In the genomic region with DNA sequence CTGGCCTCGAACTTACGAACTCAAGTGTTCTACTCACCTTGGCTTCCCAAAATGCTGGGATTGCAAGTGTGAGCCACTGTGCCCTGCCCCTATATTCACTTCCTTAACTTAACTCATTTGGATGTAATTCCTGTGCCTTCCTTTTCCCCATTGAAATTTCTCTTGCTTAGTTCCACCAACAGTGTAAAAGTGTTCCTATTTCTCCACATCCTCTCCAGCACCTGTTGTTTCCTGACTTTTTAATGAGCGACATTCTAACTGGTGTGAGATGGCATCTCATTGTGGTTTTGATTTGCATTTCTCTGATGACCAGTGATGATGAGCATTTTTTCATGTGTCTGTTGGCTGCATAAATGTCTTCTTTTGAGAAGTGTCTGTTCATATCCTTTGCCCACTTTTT, we compare ENCODE assay signal across 7 cellular contexts. TPM values are rescaled to one million over a fixed set of nuclear protein-coding genes. Genes with fewer than 3 reads are reported as not detected.
DNase-seq lines count a peak whose midpoint lies in the region; ATAC-seq and TF ChIP-seq lines count a peak whose summit lies in the region.
"Not testable (repeated sequence)": the region's sequence is repeated elsewhere in the genome, so short reads cannot be mapped to it uniquely, and the experiment has no call there.

No MANE protein-coding gene starts in this region.

- POLR2A ChIA-PET in CD8-positive, alpha-beta memory T cell (lab: Charles Lee); activated CD8-positive, alpha-beta T cell treated with anti-CD3 and anti-CD28 coated beads, Interleukin-2, amount 10 ng/mL, durations not matched to agents 7 days and 5 days (lab: Charles Lee): not testable (repeated sequence)

- H3K36me3 Mint-ChIP-seq in CD8-positive, alpha-beta memory T cell, result peaks cover 9 to 16% (median 9%) of the 10 kb centered on the region in 3 donors
- H3K36me3 Mint-ChIP-seq in T-helper 1 cell treated with Interleukin-12 subunit alpha and Interleukin-12 subunit beta and Interleukin-4 antibody, amounts not matched to agents 30 μg/mL and 1 μg/mL, for 36 hours (ENCODE audit: low read depth), result peaks cover 30% of the 10 kb centered on the region
- H3K36me3 Mint-ChIP-seq in activated CD8-positive, alpha-beta T cell treated with anti-CD3 and anti-CD28 coated beads, Interleukin-2, amount 10 ng/mL, durations not matched to agents 7 days and 5 days (ENCODE audit: low read depth), result peaks cover 40% of the 10 kb centered on the region
- peaks cover 13 to 40% of the 10 kb centered on the region in 2 donors for H3K36me3 Mint-ChIP-seq in activated naive CD4-positive, alpha-beta T cell treated with anti-CD3 and anti-CD28 coated beads, Interleukin-2, amount 50 U/mL, for 72 hours
- H3K36me3 Mint-ChIP-seq in mesothelial cell of epicardium, result peaks cover 14% of the 10 kb centered on the region

- peaks cover 80 to 94% (median 93%) of the 10 kb centered on the region in 3 donors for H3K4me1 Mint-ChIP-seq in CD8-positive, alpha-beta memory T cell
- peaks cover 62% of the 10 kb centered on the region for H3K4me1 Mint-ChIP-seq in T-helper 1 cell treated with Interleukin-12 subunit alpha and Interleukin-12 subunit beta and Interleukin-4 antibody, amounts not matched to agents 30 μg/mL and 1 μg/mL, for 36 hours (ENCODE audit: low read depth)
- peaks cover 88% of the 10 kb centered on the region for H3K4me1 Mint-ChIP-seq in activated CD8-positive, alpha-beta T cell treated with anti-CD3 and anti-CD28 coated beads, Interleukin-2, amount 10 ng/mL, durations not matched to agents 7 days and 5 days (ENCODE audit: low read depth)
- H3K4me1 Mint-ChIP-seq in mesothelial cell of epicardium, result peaks cover 68% of the 10 kb centered on the region

- CTCF ChIA-PET in CD8-positive, alpha-beta memory T cell (lab: Charles Lee); activated CD8-positive, alpha-beta T cell treated with anti-CD3 and anti-CD28 coated beads, Interleukin-2, amount 10 ng/mL, durations not matched to agents 7 days and 5 days (lab: Charles Lee): not testable (repeated sequence)

- DNase-seq in CD8-positive, alpha-beta memory T cell; activated CD8-positive, alpha-beta T cell treated with anti-CD3 and anti-CD28 coated beads, Interleukin-2, amount 10 ng/mL, durations not matched to agents 7 days and 5 days; activated naive CD4-positive, alpha-beta T cell treated with anti-CD3 and anti-CD28 coated beads, Interleukin-2, amount 50 U/mL, for 72 hours (ENCODE audit: low spot score in 2 of 2); mesothelial cell of epicardium (ENCODE audit: low spot score in 2 of 2, unreplicated experiment in 2 of 2): not testable (repeated sequence)
- DNase-seq in dedifferentiated amniotic fluid mesenchymal stem cell (ENCODE audit: extremely low spot score), result peak; percentile 9

- peaks cover 68% of the 10 kb centered on the region for H3K4me1 ChIP-seq in CD8-positive, alpha-beta memory T cell (ENCODE audit: insufficient read depth, low read length)
- H3K4me1 ChIP-seq in neutrophil (ENCODE audit: control insufficient read depth in 1 of 2, insufficient read depth in 1 of 2, low read depth in 1 of 2, low read length in 1 of 2), result peaks cover 62% of the 10 kb centered on the region in 2 experiments

- H3K27ac ChIP-seq in CD8-positive, alpha-beta memory T cell (ENCODE audit: low read depth, low read length), result not testable (repeated sequence)
- H3K27ac ChIP-seq in neutrophil, result peak overlapping the region; percentile 38

- not testable (repeated sequence) for TF ChIP-seq CTCF in mesothelial cell of epicardium (IDR thresholded peaks at IDR 0.05; ENCODE audit: unreplicated experiment); neutrophil (IDR thresholded peaks at IDR 0.05)

- H3K27me3 ChIP-seq in CD8-positive, alpha-beta memory T cell (ENCODE audit: insufficient read depth, low read length, poor library complexity, severe bottlenecking); neutrophil: not testable (repeated sequence)

- not testable (repeated sequence) for ATAC-seq in activated CD8-positive, alpha-beta T cell treated with anti-CD3 and anti-CD28 coated beads, Interleukin-2, amount 10 ng/mL, durations not matched to agents 7 days and 5 days; activated naive CD4-positive, alpha-beta T cell treated with anti-CD3 and anti-CD28 coated beads, Interleukin-2, amount 50 U/mL, for 72 hours

- H3K4me3 Mint-ChIP-seq in CD8-positive, alpha-beta memory T cell, result peak overlapping the region in 4 of 7 donors; percentile 5 to 69 (median 53)
- peak overlapping the region; percentile 22 for H3K4me3 Mint-ChIP-seq in T-helper 1 cell treated with Interleukin-12 subunit alpha and Interleukin-12 subunit beta and Interleukin-4 antibody, amounts not matched to agents 30 μg/mL and 1 μg/mL, for 36 hours
- H3K4me3 Mint-ChIP-seq in activated CD8-positive, alpha-beta T cell treated with anti-CD3 and anti-CD28 coated beads, Interleukin-2, amount 10 ng/mL, durations not matched to agents 7 days and 5 days; mesothelial cell of epicardium: not testable (repeated sequence)

- not testable (repeated sequence) for H3K27me3 Mint-ChIP-seq in CD8-positive, alpha-beta memory T cell; T-helper 1 cell treated with Interleukin-12 subunit alpha and Interleukin-12 subunit beta and Interleukin-4 antibody, amounts not matched to agents 30 μg/mL and 1 μg/mL, for 36 hours (ENCODE audit: low read depth); activated CD8-positive, alpha-beta T cell treated with anti-CD3 and anti-CD28 coated beads, Interleukin-2, amount 10 ng/mL, durations not matched to agents 7 days and 5 days (ENCODE audit: low read depth); mesothelial cell of epicardium (ENCODE audit: low read depth)

- H3K27ac Mint-ChIP-seq in CD8-positive, alpha-beta memory T cell, result peak overlapping the region in 6 of 8 donors; percentile 46 to 95 (median 84)
- H3K27ac Mint-ChIP-seq in T-helper 1 cell treated with Interleukin-12 subunit alpha and Interleukin-12 subunit beta and Interleukin-4 antibody, amounts not matched to agents 30 μg/mL and 1 μg/mL, for 36 hours, result peak overlapping the region; percentile 15
- peak overlapping the region; percentile 66 for H3K27ac Mint-ChIP-seq in activated CD8-positive, alpha-beta T cell treated with anti-CD3 and anti-CD28 coated beads, Interleukin-2, amount 10 ng/mL, durations not matched to agents 7 days and 5 days
- H3K27ac Mint-ChIP-seq in activated naive CD4-positive, alpha-beta T cell treated with anti-CD3 and anti-CD28 coated beads, Interleukin-2, amount 50 U/mL, for 72 hours, result peak overlapping the region; percentile 33 to 50
- H3K27ac Mint-ChIP-seq in mesothelial cell of epicardium, result peak overlapping the region; percentile 5

- H3K9me3 ChIP-seq in CD8-positive, alpha-beta memory T cell (ENCODE audit: low read length); neutrophil: not testable (repeated sequence)

- not testable (repeated sequence) for H3K9me3 Mint-ChIP-seq in CD8-positive, alpha-beta memory T cell; T-helper 1 cell treated with Interleukin-12 subunit alpha and Interleukin-12 subunit beta and Interleukin-4 antibody, amounts not matched to agents 30 μg/mL and 1 μg/mL, for 36 hours; activated CD8-positive, alpha-beta T cell treated with anti-CD3 and anti-CD28 coated beads, Interleukin-2, amount 10 ng/mL, durations not matched to agents 7 days and 5 days (ENCODE audit: insufficient read depth); mesothelial cell of epicardium
- peaks cover 4 to 13% of the 10 kb centered on the region in 2 donors for H3K9me3 Mint-ChIP-seq in activated naive CD4-positive, alpha-beta T cell treated with anti-CD3 and anti-CD28 coated beads, Interleukin-2, amount 50 U/mL, for 72 hours

- H3K36me3 ChIP-seq in CD8-positive, alpha-beta memory T cell (ENCODE audit: insufficient read depth, low read length); neutrophil: not testable (repeated sequence)

- not testable (repeated sequence) for H3K4me3 ChIP-seq in CD8-positive, alpha-beta memory T cell (ENCODE audit: low read length); neutrophil (ENCODE audit: low read depth in 1 of 2, low read length in 1 of 2)

RNA-seq across cellular contexts. Expression of a gene that starts 21.5 kb away (rescaled TPM):
- total RNA-seq in CD8-positive, alpha-beta memory T cell, result 100 to 1,000 TPM; 173 to 176 TPM
- polyA plus RNA-seq in CD8-positive, alpha-beta memory T cell, result 151 TPM
- total RNA-seq in activated CD8-positive, alpha-beta T cell treated with anti-CD3 and anti-CD28 coated beads, Interleukin-2, amount 10 ng/mL, durations not matched to agents 7 days and 5 days, result 100 to 1,000 TPM; 249 to 257 TPM
- 100 to 1,000 TPM; 185 to 192 TPM for total RNA-seq in activated naive CD4-positive, alpha-beta T cell treated with anti-CD3 and anti-CD28 coated beads, Interleukin-2, amount 50 U/mL, for 72 hours
- total RNA-seq in mesothelial cell of epicardium, result 104 to 110 TPM (median 105 TPM) in 3 replicates

RNA-seq across cellular contexts. Expression of a gene that starts 57.5 kb away (rescaled TPM):
- under 1 TPM; 0.50 to 0.64 TPM for total RNA-seq in CD8-positive, alpha-beta memory T cell
- polyA plus RNA-seq in CD8-positive, alpha-beta memory T cell, result not detected
- total RNA-seq in activated CD8-positive, alpha-beta T cell treated with anti-CD3 and anti-CD28 coated beads, Interleukin-2, amount 10 ng/mL, durations not matched to agents 7 days and 5 days, result 1 to 10 TPM in 1 of 2 experiments, under 1 TPM in 1; 0.60 to 1.6 TPM
- total RNA-seq in activated naive CD4-positive, alpha-beta T cell treated with anti-CD3 and anti-CD28 coated beads, Interleukin-2, amount 50 U/mL, for 72 hours, result under 1 TPM; 0.50 to 0.99 TPM
- total RNA-seq in mesothelial cell of epicardium, result 7.4 to 10.0 TPM (median 8.0 TPM) in 3 replicates

Comparison
In these comparisons a context has a peak if more than half of its experiments do, and no peak if none do; other contexts are left out.
1. H3K27ac Mint-ChIP-seq: peak in every context shown above with its lines; median percentile 84 in CD8-positive, alpha-beta memory T cell; 66 in activated CD8-positive, alpha-beta T cell treated with anti-CD3 and anti-CD28 coated beads, Interleukin-2, amount 10 ng/mL, durations not matched to agents 7 days and 5 days; 42 in activated naive CD4-positive, alpha-beta T cell treated with anti-CD3 and anti-CD28 coated beads, Interleukin-2, amount 50 U/mL, for 72 hours; 15 in T-helper 1 cell treated with Interleukin-12 subunit alpha and Interleukin-12 subunit beta and Interleukin-4 antibody, amounts not matched to agents 30 μg/mL and 1 μg/mL, for 36 hours; 5 in mesothelial cell of epicardium.